Comparison of ENCODE assay signal across 18 cellular contexts in genomic region chr1:56788102-56788501, GRCh38. TPM values are rescaled to one million over a fixed set of nuclear protein-coding genes. Genes with fewer than 3 reads are reported as not detected.
DNase-seq lines count a peak whose midpoint lies in the region; ATAC-seq, FAIRE-seq and TF ChIP-seq lines count a peak whose summit lies in the region.
"Had no signal": no experiment of that assay in that cellular context is flagged by ENCODE, and none has a peak within 500 bp of the region (broad histone marks: within the 10 kb centered on the region; RNA-seq: fewer than 3 reads in every experiment).

No MANE protein-coding gene starts in this region.

- no peak for TF ChIP-seq EP300 in esophagus muscularis mucosa (IDR thresholded peaks at IDR 0.05)

- intact Hi-C loops in left ventricle myocardium superior (cut with micrococcal nuclease) (no loop called here), esophagus muscularis mucosa (cut with DNase I) (no loop called here)

- H3K27me3 ChIP-seq in small intestine (ENCODE audit: control insufficient read depth in 2 of 2, insufficient read depth in 2 of 2, low read length in 2 of 2) (no peaks in the 10 kb centered on the region), esophagus muscularis mucosa (no peaks in the 10 kb centered on the region)
- H3K27me3 ChIP-seq: ovary had no signal

- H3K4me1 ChIP-seq in small intestine (ENCODE audit: control insufficient read depth in 2 of 2, insufficient read depth in 1 of 2, low read depth in 1 of 2, low read length in 1 of 2) (peaks cover 3% of the 10 kb centered on the region in 2 donors), esophagus muscularis mucosa (no peaks in the 10 kb centered on the region)

- peak; percentile 39 for ATAC-seq in left ventricle myocardium superior
- ATAC-seq: activated CD8-positive, alpha-beta T cell treated with anti-CD3 and anti-CD28 coated beads for 36 hours had no signal

- H3K27ac ChIP-seq in small intestine (ENCODE audit: low read depth in 1 of 2, low read length in 1 of 2): peak overlapping the region in 1 of 2 donors; percentile 52
- no peak overlapping the region for H3K27ac ChIP-seq in esophagus muscularis mucosa (replicated peaks in 1 of 4)
- H3K27ac ChIP-seq: HL-60, ovary had no signal

- H3K9me3 ChIP-seq in small intestine (ENCODE audit: control insufficient read depth, low read depth): no peaks in the 10 kb centered on the region
- no peaks in the 10 kb centered on the region for H3K9me3 ChIP-seq in esophagus muscularis mucosa
- H3K9me3 ChIP-seq: ovary had no signal

- no peak for TF ChIP-seq POLR2A in esophagus muscularis mucosa (IDR thresholded peaks at IDR 0.05; ENCODE audit: low read depth)

- DNase-seq in NCI-H2171 treated with DMSO at 0.1 percent for 48 hours (lab: John Stamatoyannopoulos, UW) (peak; percentile 43), NCI-H2171 (lab: John Stamatoyannopoulos, UW) (no peak), NCI-H2196 (lab: John Stamatoyannopoulos, UW; ENCODE audit: unreplicated experiment) (peak; percentile 17), left ventricle myocardium superior (no peak), small intestine (peak; percentile 38), GDM1 (lab: John Stamatoyannopoulos, UW) (no peak), NCI-H226 (no peak), esophagus muscularis mucosa (ENCODE audit: extremely low spot score) (no peak)
- DNase-seq: ACHN; activated CD8-positive, alpha-beta T cell treated with anti-CD3 and anti-CD28 coated beads for 36 hours; activated naive CD8-positive, alpha-beta T cell treated with anti-CD3 and anti-CD28 coated beads, Interleukin-2, amount 10 ng/mL, durations not matched to agents 7 days and 5 days; effector memory CD4-positive, alpha-beta T cell; KBM-7; ovary; stimulated activated CD4-positive, alpha-beta T cell treated with anti-CD3 and anti-CD28 coated beads, Interleukin-12 subunit alpha, Interleukin-12 subunit beta, amount 100 ng/mL, for 4 hours; stimulated activated naive CD4-positive, alpha-beta T cell treated with Interleukin-2 at 50 U/mL for 16 hours had no signal

- no peak for FAIRE-seq in small intestine (lab: Jason Lieb, UNC)

- H3K4me3 ChIP-seq in small intestine (ENCODE audit: low read depth in 1 of 2, low read length in 2 of 2) (no peak overlapping the region), esophagus muscularis mucosa (no peak overlapping the region)
- H3K4me3 ChIP-seq: ovary had no signal

- TF ChIP-seq CTCF in esophagus muscularis mucosa (IDR thresholded peaks at IDR 0.05): no peak

- H3K36me3 ChIP-seq in small intestine (ENCODE audit: control insufficient read depth in 2 of 2, insufficient read depth in 2 of 2, low read length in 2 of 2) (no peaks in the 10 kb centered on the region), esophagus muscularis mucosa (peaks cover 0 to 4% (median 0%) of the 10 kb centered on the region in 4 donors)
- H3K36me3 ChIP-seq: ovary had no signal

RNA-seq across cellular contexts. Expression of gene FYB2, which starts 31.1 kb away (rescaled TPM):
- total RNA-seq in left ventricle myocardium superior (15.2 TPM), esophagus muscularis mucosa (not detected)
- polyA plus RNA-seq in small intestine: 1 to 10 TPM in 2 of 3 donors, not detected in 1; 1.1 to 1.2 TPM
- total RNA-seq: activated CD8-positive, alpha-beta T cell treated with anti-CD3 and anti-CD28 coated beads for 36 hours; activated naive CD8-positive, alpha-beta T cell treated with anti-CD3 and anti-CD28 coated beads, Interleukin-2, amount 10 ng/mL, durations not matched to agents 7 days and 5 days; RPMI7951 had no signal

Comparison
In these comparisons a context has a peak if more than half of its experiments do, and no peak if none do; other contexts are left out.
1. DNase-seq: peak in NCI-H2171 treated with DMSO at 0.1 percent for 48 hours (single experiment), NCI-H2196 (single experiment) and small intestine (single experiment); none in NCI-H2171 (single experiment), left ventricle myocardium superior (single experiment), GDM1 (single experiment), NCI-H226 (single experiment) and esophagus muscularis mucosa (single experiment).
2. RNA of gene FYB2, which starts 31.1 kb away (total RNA-seq): 15.2 TPM in left ventricle myocardium superior (single experiment); not detected in esophagus muscularis mucosa; every median in the first group is over 10 times any median in the second.